In the genomic region with DNA sequence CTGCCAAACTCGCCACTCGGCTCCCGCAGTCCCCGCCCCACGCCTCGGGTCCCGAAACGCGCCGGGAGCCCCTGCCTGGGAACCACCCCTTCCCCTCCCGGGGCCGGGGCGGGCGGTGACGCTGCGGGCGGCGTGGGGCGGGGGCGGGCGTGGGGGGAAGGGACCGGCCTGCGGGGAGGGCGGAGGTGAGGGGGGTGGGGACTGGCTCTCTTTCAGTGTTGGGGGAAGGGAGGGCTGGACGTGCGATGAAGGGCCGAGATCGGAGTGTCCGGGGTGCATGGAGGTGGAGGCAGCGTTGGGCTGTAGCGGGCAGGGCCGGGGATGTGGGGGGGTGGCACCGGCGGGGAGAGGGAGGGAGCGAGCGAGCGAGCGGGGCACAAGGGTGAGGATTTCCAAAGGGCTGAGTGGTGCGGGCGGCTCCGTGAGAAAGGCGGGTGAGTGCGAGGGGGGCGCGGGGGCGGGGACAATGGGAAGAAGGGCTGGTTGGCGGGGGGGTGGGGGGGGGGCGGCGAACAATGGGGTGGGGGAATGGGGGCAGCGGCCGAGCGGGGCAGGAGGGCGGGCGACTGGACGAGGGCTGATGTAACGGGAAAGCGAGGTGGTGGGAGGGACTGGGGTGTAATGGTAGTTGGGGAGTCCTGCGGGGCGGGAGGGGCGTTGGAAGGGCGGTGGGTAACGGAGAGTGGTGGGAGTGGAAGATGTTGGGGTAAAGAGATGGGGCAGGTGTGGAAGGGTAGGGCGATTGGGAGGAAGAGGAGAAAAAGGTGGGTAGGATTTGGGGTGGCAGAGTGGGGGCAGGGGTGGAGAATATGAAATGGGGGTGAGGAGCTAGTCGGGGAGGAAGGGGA, we compare ENCODE assay signal across 8 cellular contexts. TPM values are rescaled to one million over a fixed set of nuclear protein-coding genes. Genes with fewer than 3 reads are reported as not detected.
A peak's percentile ranks its signal among the peaks of the same experiment; 100 is the strongest.
DNase-seq lines count a peak whose midpoint lies in the region; ATAC-seq and TF ChIP-seq lines count a peak whose summit lies in the region.

No MANE protein-coding gene starts in this region.

- intact Hi-C loops in testis (cut with DNase I; ENCODE audit: low total_unique reads), result no loop called here

- DNase-seq in NCI-H446 treated with DMSO at 0.1 percent for 48 hours (lab: John Stamatoyannopoulos, UW) (peak; percentile 2), NCI-H446 (lab: John Stamatoyannopoulos, UW) (no peak), NOMO-1 treated with DMSO at 0.1 percent for 48 hours (lab: John Stamatoyannopoulos, UW; ENCODE audit: unreplicated experiment) (peak; percentile 35), activated gamma-delta T cell (lab: John Stamatoyannopoulos, UW) (peak; percentile 51), foreskin fibroblast (peak; percentile 56 to 82), testis (peak; percentile 81)

- H3K4me3 ChIP-seq in foreskin fibroblast (ENCODE audit: low read depth in 1 of 2, low read length in 2 of 2) (peak overlapping the region; percentile 69 to 78), neutrophil (ENCODE audit: low read depth in 1 of 2, low read length in 1 of 2) (peak overlapping the region; percentile 88), testis (peak overlapping the region; percentile 86 to 93)

- H3K27ac ChIP-seq in neutrophil (peak overlapping the region; percentile 81), testis (peak overlapping the region; percentile 93 to 95)

- H3K4me1 ChIP-seq in neutrophil (ENCODE audit: control insufficient read depth in 1 of 2, insufficient read depth in 1 of 2, low read depth in 1 of 2, low read length in 1 of 2) (peaks cover 15 to 20% of the 10 kb centered on the region in 2 experiments), testis (peaks cover 3% of the 10 kb centered on the region)

- no peak for TF ChIP-seq POLR2A in testis (IDR thresholded peaks at IDR 0.05)

- ATAC-seq in HG02840 (IDR thresholded peaks at IDR 0.05; ENCODE audit: low FRiP score, unreplicated experiment), result peak; percentile 28

- TF ChIP-seq CTCF in foreskin fibroblast (IDR thresholded peaks at IDR 0.05; ENCODE audit: low read depth, low read length), result no peak
- no peak for TF ChIP-seq CTCF in neutrophil (IDR thresholded peaks at IDR 0.05)
- no peak for TF ChIP-seq CTCF in testis (IDR thresholded peaks at IDR 0.05)

- 2% methylated on average over 38 to 42 of the region's 64 CpGs for WGBS in testis, 2 donors

- H3K36me3 ChIP-seq in neutrophil (no peaks in the 10 kb centered on the region), testis (ENCODE audit: low read depth, missing control alignments) (no peaks in the 10 kb centered on the region)

- H3K27me3 ChIP-seq in neutrophil, result peaks cover 48% of the 10 kb centered on the region
- H3K27me3 ChIP-seq in testis, result no peaks in the 10 kb centered on the region

- H3K9me3 ChIP-seq in neutrophil (no peaks in the 10 kb centered on the region), testis (no peaks in the 10 kb centered on the region)

RNA-seq across cellular contexts. Expression of a gene that starts 0.6 kb away (rescaled TPM):
- 10 to 100 TPM; 74.1 to 81.9 TPM for total RNA-seq in testis
- 57.7 TPM for polyA plus RNA-seq in testis (ENCODE audit: insufficient read depth, low read depth, low replicate concordance)

Comparison
In these comparisons a context has a peak if more than half of its experiments do, and no peak if none do; other contexts are left out.
1. DNase-seq: peak in NCI-H446 treated with DMSO at 0.1 percent for 48 hours (single experiment), NOMO-1 treated with DMSO at 0.1 percent for 48 hours (single experiment), activated gamma-delta T cell (single experiment), foreskin fibroblast (2 of 2) and testis (single experiment); none in NCI-H446 (0 of 2).
2. Peak in every context shown above with its lines, with median percentiles within 50 percentile points of each other: H3K4me3 ChIP-seq.